In genomic region chr12:121214171-121214777, GRCh38 we compare ENCODE assay signal across 8 cellular contexts. TPM values are rescaled to one million over a fixed set of nuclear protein-coding genes. Genes with fewer than 3 reads are reported as not detected.
DNase-seq lines count a peak whose midpoint lies in the region; ATAC-seq, FAIRE-seq and TF ChIP-seq lines count a peak whose summit lies in the region.

No MANE protein-coding gene starts in this region.

- peak overlapping the region; percentile 40 for H3K4me3 Mint-ChIP-seq in dendritic cell treated with granulocyte-macrophage colony-stimulating factor and Interleukin-4, amounts not matched to agents 40 ng/mL and 50 ng/mL, for 4 days

- no peak overlapping the region for H3K9ac ChIP-seq in Karpas-422 (ENCODE audit: low read length)

- H3K9me3 Mint-ChIP-seq in dendritic cell treated with granulocyte-macrophage colony-stimulating factor and Interleukin-4, amounts not matched to agents 40 ng/mL and 50 ng/mL, for 4 days = no peaks in the 10 kb centered on the region

- no peak overlapping the region for H3K4me3 ChIP-seq in DOHH2 (ENCODE audit: low read length)
- no peak overlapping the region for H3K4me3 ChIP-seq in Karpas-422 (ENCODE audit: low read length)

- H4K20me1 ChIP-seq in DOHH2 (ENCODE audit: control insufficient read depth, insufficient read depth, low read depth, low read length) (no peaks in the 10 kb centered on the region), Karpas-422 (ENCODE audit: insufficient read depth, low read depth, low read length) (no peaks in the 10 kb centered on the region)

- H3K4me2 ChIP-seq in DOHH2 (ENCODE audit: low read length) = peak overlapping the region; percentile 6; the same call in 1 of the 2 replicates
- H3K4me2 ChIP-seq in Karpas-422 (ENCODE audit: low read depth, low read length, poor library complexity, severe bottlenecking) = no peak overlapping the region

- TF ChIP-seq POLR2A in GM12891 (IDR thresholded peaks at IDR 0.05; ENCODE audit: low read depth, low read length) = no peak

- H3K27ac Mint-ChIP-seq in dendritic cell treated with granulocyte-macrophage colony-stimulating factor and Interleukin-4, amounts not matched to agents 40 ng/mL and 50 ng/mL, for 4 days = peak overlapping the region; percentile 89

- no peaks in the 10 kb centered on the region for H3K9me2 ChIP-seq in DOHH2 (replicated peaks; ENCODE audit: control insufficient read depth, low read length)
- H3K9me2 ChIP-seq in Karpas-422 (replicated peaks; ENCODE audit: insufficient read depth, low read length) = no peaks in the 10 kb centered on the region

- H3K9me3 ChIP-seq in DOHH2 (ENCODE audit: control insufficient read depth, insufficient read depth, low read length) (no peaks in the 10 kb centered on the region), Karpas-422 (ENCODE audit: low read length) (no peaks in the 10 kb centered on the region)

- no peaks in the 10 kb centered on the region for H3K36me3 ChIP-seq in DOHH2 (ENCODE audit: control insufficient read depth, low read length)
- no peaks in the 10 kb centered on the region for H3K36me3 ChIP-seq in Karpas-422 (ENCODE audit: insufficient read depth, low read length)

- H3K4me1 ChIP-seq in DOHH2 (ENCODE audit: control insufficient read depth, low read length) (peaks cover 21% of the 10 kb centered on the region), Karpas-422 (ENCODE audit: low read length) (peaks cover 10% of the 10 kb centered on the region)

- no peak for TF ChIP-seq CTCF in DOHH2 (IDR thresholded peaks at IDR 0.05; ENCODE audit: low read depth, low read length, poor library complexity, severe bottlenecking)

- DNase-seq in RKO (ENCODE audit: low spot score) (peak; percentile 43), pons (ENCODE audit: low spot score) (peak; percentile 31), Karpas-422 (no peak), NCI-H2171 (lab: John Stamatoyannopoulos, UW) (no peak), GM12891 (ENCODE audit: insufficient read length, low spot score) (no peak)

- no peak for ATAC-seq in GM18519 (IDR thresholded peaks at IDR 0.05; ENCODE audit: low FRiP score, unreplicated experiment)

- H2AFZ ChIP-seq in Karpas-422 (ENCODE audit: low read length) = no peak overlapping the region

- H3K79me2 ChIP-seq in DOHH2 (ENCODE audit: control insufficient read depth, low read length) (peaks cover 7% of the 10 kb centered on the region), Karpas-422 (ENCODE audit: low read length) (peaks cover 15% of the 10 kb centered on the region)

- H3K27me3 Mint-ChIP-seq in dendritic cell treated with granulocyte-macrophage colony-stimulating factor and Interleukin-4, amounts not matched to agents 40 ng/mL and 50 ng/mL, for 4 days = no peaks in the 10 kb centered on the region

- peaks cover 65% of the 10 kb centered on the region for H3K4me1 Mint-ChIP-seq in dendritic cell treated with granulocyte-macrophage colony-stimulating factor and Interleukin-4, amounts not matched to agents 40 ng/mL and 50 ng/mL, for 4 days (ENCODE audit: low read depth)

- FAIRE-seq in GM12891 (lab: Jason Lieb, UNC) = no peak

- peaks cover 46% of the 10 kb centered on the region for H3K36me3 Mint-ChIP-seq in dendritic cell treated with granulocyte-macrophage colony-stimulating factor and Interleukin-4, amounts not matched to agents 40 ng/mL and 50 ng/mL, for 4 days (ENCODE audit: low read depth)

- H3K27ac ChIP-seq in DOHH2 (ENCODE audit: low read depth, low read length) = no peak overlapping the region
- H3K27ac ChIP-seq in Karpas-422 (ENCODE audit: low read length) = no peak overlapping the region

- H3F3A ChIP-seq in DOHH2 (ENCODE audit: control insufficient read depth, insufficient read depth) = no peaks in the 10 kb centered on the region

- intact Hi-C loops in dendritic cell treated with granulocyte-macrophage colony-stimulating factor and Interleukin-4, amounts not matched to agents 40 ng/mL and 50 ng/mL, for 4 days (cut with micrococcal nuclease) = loop anchor here (2.0 to 5.0 kb wide), 3 partner anchors 23 to 85 kb away; no protein-coding TSS in a partner anchor

- H3K27me3 ChIP-seq in DOHH2 (ENCODE audit: control insufficient read depth, low read length) (no peaks in the 10 kb centered on the region), Karpas-422 (ENCODE audit: low read length) (no peaks in the 10 kb centered on the region)

TF ChIP-seq in GM12891, 5 proteins besides CTCF, POLR2A, EP300 and RAD21:
- TF ChIP-seq POU2F2 (IDR thresholded peaks at IDR 0.05; ENCODE audit: low read depth, low read length) = no peak
- no peak for TF ChIP-seq SPI1 (IDR thresholded peaks at IDR 0.05; ENCODE audit: low read depth, low read length)
- no peak for TF ChIP-seq PAX5 (IDR thresholded peaks at IDR 0.05; ENCODE audit: insufficient read depth, low read length, severe bottlenecking)
- TF ChIP-seq POLR2AphosphoS5 (IDR thresholded peaks at IDR 0.05; ENCODE audit: low read depth, low read length) = no peak
- TF ChIP-seq TAF1 (IDR thresholded peaks at IDR 0.05; ENCODE audit: low read depth, low read length) = no peak

RNA-seq across cellular contexts. Expression of gene P2RX4, which starts 4.3 kb away (rescaled TPM):
- 18.3 and 18.4 TPM in 2 replicates for total RNA-seq in Karpas-422 (2014; rRNA removed; shearing (Covaris generic); ENCODE audit: low replicate concordance)
- polyA plus RNA-seq in GM12891 (2012; ENCODE audit: low read depth, missing spikeins) = 13.0 TPM

Comparison
In these comparisons a context has a peak if more than half of its experiments do, and no peak if none do; other contexts are left out.
1. DNase-seq: peak in RKO (single experiment) and pons (single experiment); none in Karpas-422 (single experiment), NCI-H2171 (single experiment) and GM12891 (single experiment).